Comparison of ENCODE assay signal across 18 cellular contexts in the genomic region with DNA sequence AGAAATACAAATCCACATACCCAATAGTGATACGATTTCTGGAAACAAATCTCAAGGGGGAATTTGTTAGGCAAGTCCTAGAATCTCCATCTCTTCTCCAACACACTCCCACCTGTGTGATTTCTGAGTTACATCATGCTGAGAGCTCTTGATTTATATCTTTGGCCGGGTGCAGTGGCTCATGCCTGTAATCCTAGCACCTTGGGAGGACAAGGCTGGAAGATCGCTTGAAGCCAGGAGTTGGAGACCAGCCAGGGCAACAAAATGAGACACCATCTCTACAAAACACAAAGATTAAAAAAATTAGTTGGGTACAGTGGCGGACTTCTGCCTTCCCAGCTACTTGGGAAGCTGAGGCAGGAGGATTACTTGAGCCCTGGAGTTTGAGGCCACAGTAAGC.
"Had no signal": no experiment of that assay in that cellular context is flagged by ENCODE, and none has a peak within 500 bp of the region (broad histone marks: within the 10 kb centered on the region; RNA-seq: fewer than 3 reads in every experiment).

No MANE protein-coding gene starts in this region.

- H3K36me3 ChIP-seq: brain microvascular endothelial cell, transverse colon had no signal

- H3K27ac Mint-ChIP-seq: activated CD4-positive, alpha-beta T cell treated with anti-CD3 and anti-CD28 coated beads, Interleukin-2, amount 10 ng/mL, durations not matched to agents 24 days and 14 days; activated CD8-positive, alpha-beta T cell treated with anti-CD3 and anti-CD28 coated beads, Interleukin-2, amount 10 ng/mL, durations not matched to agents 7 days and 5 days; activated naive CD8-positive, alpha-beta T cell treated with anti-CD3 and anti-CD28 coated beads, Interleukin-2, amount 10 ng/mL, durations not matched to agents 7 days and 5 days had no signal

- H3K27ac ChIP-seq: parathyroid adenoma had no signal

- H3K9me3 Mint-ChIP-seq: activated CD4-positive, alpha-beta T cell treated with anti-CD3 and anti-CD28 coated beads, Interleukin-2, amount 10 ng/mL, durations not matched to agents 24 days and 14 days; activated naive CD8-positive, alpha-beta T cell treated with anti-CD3 and anti-CD28 coated beads, Interleukin-2, amount 10 ng/mL, durations not matched to agents 7 days and 5 days; activated T-cell treated with anti-CD3 and anti-CD28 coated beads, Interleukin-2, amount 50 U/mL, for 72 hours had no signal

- H3K4me3 Mint-ChIP-seq: activated CD4-positive, alpha-beta T cell treated with anti-CD3 and anti-CD28 coated beads, Interleukin-2, amount 10 ng/mL, durations not matched to agents 24 days and 14 days; activated naive CD8-positive, alpha-beta T cell treated with anti-CD3 and anti-CD28 coated beads, Interleukin-2, amount 10 ng/mL, durations not matched to agents 7 days and 5 days had no signal

- ATAC-seq: activated CD8-positive, alpha-beta T cell treated with anti-CD3 and anti-CD28 coated beads, Interleukin-2, amount 10 ng/mL, durations not matched to agents 7 days and 5 days; activated T-cell treated with anti-CD3 and anti-CD28 coated beads, Interleukin-2, amount 50 U/mL, for 72 hours had no signal

- DNase-seq: activated CD4-positive, alpha-beta T cell treated with anti-CD3 and anti-CD28 coated beads, Interleukin-2, amount 10 ng/mL, durations not matched to agents 24 days and 14 days; activated CD8-positive, alpha-beta memory T cell treated with anti-CD3 and anti-CD28 coated beads, Interleukin-2, amount 50 U/mL, for 4 hours; activated CD8-positive, alpha-beta T cell treated with anti-CD3 and anti-CD28 coated beads, Interleukin-2, amount 10 ng/mL, durations not matched to agents 7 days and 5 days; activated gamma-delta T cell treated with Interleukin-2 at 50 U/mL for 16 hours; activated naive CD8-positive, alpha-beta T cell treated with anti-CD3 and anti-CD28 coated beads, Interleukin-2, amount 10 ng/mL, durations not matched to agents 7 days and 5 days; activated T-cell treated with anti-CD3 and anti-CD28 coated beads, Interleukin-2, amount 50 U/mL, for 72 hours; brain microvascular endothelial cell; cortex of kidney; effector CD4-positive, alpha-beta T cell; esophagus squamous epithelium; glutamatergic neuron; kidney glomerular epithelial cell; stimulated activated CD4-positive, alpha-beta T cell treated with anti-CD3 and anti-CD28 coated beads, Interleukin-4, amount 100 ng/mL, for 1 hour; stimulated activated naive CD4-positive, alpha-beta T cell; substantia nigra; T-helper 2 cell; transverse colon had no signal

- H3K9me3 ChIP-seq: esophagus squamous epithelium, transverse colon had no signal

- H3K27me3 ChIP-seq: brain microvascular endothelial cell, esophagus squamous epithelium, transverse colon had no signal

- H3K27me3 Mint-ChIP-seq: activated CD4-positive, alpha-beta T cell treated with anti-CD3 and anti-CD28 coated beads, Interleukin-2, amount 10 ng/mL, durations not matched to agents 24 days and 14 days; activated naive CD8-positive, alpha-beta T cell treated with anti-CD3 and anti-CD28 coated beads, Interleukin-2, amount 10 ng/mL, durations not matched to agents 7 days and 5 days had no signal
